In the genomic region with DNA sequence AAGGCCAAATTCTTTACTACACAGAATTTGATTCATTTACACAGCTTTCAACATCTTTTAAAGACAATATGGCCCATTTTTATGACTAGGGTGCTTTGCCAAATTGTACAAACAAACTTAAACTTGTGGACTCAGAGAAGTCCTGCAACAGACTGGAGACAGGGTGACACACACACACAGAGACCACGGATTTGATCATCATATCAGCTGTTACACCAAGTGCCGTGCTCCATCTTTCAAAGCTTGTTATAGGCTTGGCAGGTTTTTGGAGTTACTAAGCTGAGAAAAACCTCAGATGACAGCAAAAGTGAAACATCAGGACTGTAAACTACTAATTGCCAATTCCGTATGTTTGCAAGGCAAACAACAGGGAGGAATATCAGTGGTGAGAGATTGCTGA, we compare ENCODE assay signal across 20 cellular contexts.
"Had no signal": no experiment of that assay in that cellular context is flagged by ENCODE, and none has a peak within 500 bp of the region (broad histone marks: within the 10 kb centered on the region; RNA-seq: fewer than 3 reads in every experiment).

No MANE protein-coding gene starts in this region.

- ATAC-seq: heart left ventricle, left colon, mucosa of descending colon, natural killer cell, right cardiac atrium had no signal

- H3K9me3 ChIP-seq: heart left ventricle, ovary had no signal

- H3K4me3 ChIP-seq: coronary artery, heart left ventricle, mucosa of descending colon, neural progenitor cell, ovary had no signal

- H3K9ac ChIP-seq: neural progenitor cell had no signal

- H2AFZ ChIP-seq: neural progenitor cell had no signal

- H3K36me3 Mint-ChIP-seq: neural progenitor cell had no signal

- H3K27ac ChIP-seq: coronary artery, heart left ventricle, neural progenitor cell, ovary had no signal

- H3K4me1 ChIP-seq: heart left ventricle had no signal

- H3K27me3 ChIP-seq: heart left ventricle, ovary had no signal

- H3K9me3 Mint-ChIP-seq: neural progenitor cell had no signal

- H3K36me3 ChIP-seq: heart left ventricle, neural progenitor cell, ovary had no signal

- H3K4me2 ChIP-seq: neural progenitor cell had no signal

- H3K4me1 Mint-ChIP-seq: natural killer cell had no signal

- H3K27me3 Mint-ChIP-seq: progenitor cell of endocrine pancreas had no signal

- FAIRE-seq: endothelial cell of umbilical vein, frontal cortex, small intestine had no signal

- DNase-seq: effector CD4-positive, alpha-beta T cell; endodermal cell; erythroblast; heart left ventricle; hippocampal formation; left colon; mucosa of descending colon; natural killer cell; nucleus accumbens; ovary; right cardiac atrium; small intestine; stimulated activated CD4-positive, alpha-beta T cell treated with anti-CD3 and anti-CD28 coated beads, Interleukin-12 subunit alpha, Interleukin-12 subunit beta, amount 100 ng/mL, for 4 hours; stimulated activated naive CD4-positive, alpha-beta T cell treated with Interleukin-2 at 50 U/mL for 16 hours; trophoblast cell had no signal

- H3K4me3 Mint-ChIP-seq: endodermal cell, natural killer cell, neural progenitor cell had no signal

- H3K27ac Mint-ChIP-seq: endodermal cell, natural killer cell, neural progenitor cell, progenitor cell of endocrine pancreas had no signal
